Comparison of ENCODE assay signal across 1 cellular context in genomic region chr5:173711466-173711865, GRCh38.
A peak's percentile ranks its signal among the peaks of the same experiment; 100 is the strongest.
TF ChIP-seq lines count a peak whose summit lies in the region.

No MANE protein-coding gene starts in this region.

TF ChIP-seq in K562, 482 proteins besides CTCF, POLR2A, EP300 and RAD21 (continued from another document):
- 0 out of 2 replicates have a peak, but pooled peaks have one; percentile 69 for TF ChIP-seq HBP1 (CRISPR knock-in tag; IDR thresholded peaks at IDR 0.05)
- no peak for TF ChIP-seq SRSF3 (IDR thresholded peaks at IDR 0.05; ENCODE audit: insufficient read depth, low read length)
- TF ChIP-seq HLTF (IDR thresholded peaks at IDR 0.05), result 0 out of 2 replicates have a peak, but pooled peaks have one; percentile 35
- TF ChIP-seq ZNF668 (CRISPR knock-in tag; IDR thresholded peaks at IDR 0.05), result no peak
- peak in 1 of 2 experiments; percentile 57; a peak in 1 of 4 replicates for TF ChIP-seq HDAC1 (IDR thresholded peaks at IDR 0.05)
- TF ChIP-seq KHSRP (IDR thresholded peaks at IDR 0.05), result no peak
